Comparison of ENCODE assay signal across 2 cellular contexts in the genomic region with DNA sequence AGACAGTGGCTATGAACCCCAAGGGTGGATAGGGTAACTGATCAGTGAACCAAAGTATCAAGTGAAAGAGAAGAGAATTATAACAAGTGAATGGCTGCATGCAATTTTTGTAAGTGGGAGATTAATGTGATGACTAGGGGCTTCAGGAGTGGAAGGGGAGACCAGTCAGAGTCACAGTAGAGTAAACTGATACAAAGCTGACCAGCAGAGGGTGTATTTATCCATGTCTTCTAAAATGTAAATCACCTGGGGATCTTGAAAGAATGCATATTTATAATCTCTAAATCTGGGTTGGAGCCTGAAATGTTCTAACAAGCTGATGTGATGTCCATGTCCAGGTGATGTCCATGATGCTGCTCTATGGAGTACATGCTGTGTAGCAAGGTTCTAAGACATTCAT.
TF ChIP-seq lines count a peak whose summit lies in the region.

No MANE protein-coding gene starts in this region.

TF ChIP-seq in GM23338, 12 proteins besides CTCF, POLR2A, EP300 and RAD21 (continued from another document):
- no peak for TF ChIP-seq EZH2phosphoT487 (IDR thresholded peaks at IDR 0.05; ENCODE audit: unreplicated experiment)
- TF ChIP-seq, protein P1, sequence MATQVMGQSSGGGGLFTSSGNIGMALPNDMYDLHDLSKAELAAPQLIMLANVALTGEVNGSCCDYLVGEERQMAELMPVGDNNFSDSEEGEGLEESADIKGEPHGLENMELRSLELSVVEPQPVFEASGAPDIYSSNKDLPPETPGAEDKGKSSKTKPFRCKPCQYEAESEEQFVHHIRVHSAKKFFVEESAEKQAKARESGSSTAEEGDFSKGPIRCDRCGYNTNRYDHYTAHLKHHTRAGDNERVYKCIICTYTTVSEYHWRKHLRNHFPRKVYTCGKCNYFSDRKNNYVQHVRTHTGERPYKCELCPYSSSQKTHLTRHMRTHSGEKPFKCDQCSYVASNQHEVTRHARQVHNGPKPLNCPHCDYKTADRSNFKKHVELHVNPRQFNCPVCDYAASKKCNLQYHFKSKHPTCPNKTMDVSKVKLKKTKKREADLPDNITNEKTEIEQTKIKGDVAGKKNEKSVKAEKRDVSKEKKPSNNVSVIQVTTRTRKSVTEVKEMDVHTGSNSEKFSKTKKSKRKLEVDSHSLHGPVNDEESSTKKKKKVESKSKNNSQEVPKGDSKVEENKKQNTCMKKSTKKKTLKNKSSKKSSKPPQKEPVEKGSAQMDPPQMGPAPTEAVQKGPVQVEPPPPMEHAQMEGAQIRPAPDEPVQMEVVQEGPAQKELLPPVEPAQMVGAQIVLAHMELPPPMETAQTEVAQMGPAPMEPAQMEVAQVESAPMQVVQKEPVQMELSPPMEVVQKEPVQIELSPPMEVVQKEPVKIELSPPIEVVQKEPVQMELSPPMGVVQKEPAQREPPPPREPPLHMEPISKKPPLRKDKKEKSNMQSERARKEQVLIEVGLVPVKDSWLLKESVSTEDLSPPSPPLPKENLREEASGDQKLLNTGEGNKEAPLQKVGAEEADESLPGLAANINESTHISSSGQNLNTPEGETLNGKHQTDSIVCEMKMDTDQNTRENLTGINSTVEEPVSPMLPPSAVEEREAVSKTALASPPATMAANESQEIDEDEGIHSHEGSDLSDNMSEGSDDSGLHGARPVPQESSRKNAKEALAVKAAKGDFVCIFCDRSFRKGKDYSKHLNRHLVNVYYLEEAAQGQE (IDR thresholded peaks at IDR 0.05; ENCODE audit: unreplicated experiment), result no peak
- TF ChIP-seq STAT1 (IDR thresholded peaks at IDR 0.05; ENCODE audit: unreplicated experiment), result no peak
- no peak for TF ChIP-seq EZH2 (IDR thresholded peaks at IDR 0.05; ENCODE audit: low read depth, unreplicated experiment)
- no peak for TF ChIP-seq JUNB (IDR thresholded peaks at IDR 0.05; ENCODE audit: unreplicated experiment)
- no peak for TF ChIP-seq ZNF462 (CRISPR knock-in tag; IDR thresholded peaks at IDR 0.05)
- TF ChIP-seq NANOG (IDR thresholded peaks at IDR 0.05; ENCODE audit: borderline replicate concordance), result no peak

TF ChIP-seq in neural cell, 6 proteins besides CTCF, POLR2A, EP300 and RAD21 (continued from another document):
- TF ChIP-seq, protein P1 (IDR thresholded peaks at IDR 0.05; ENCODE audit: borderline replicate concordance), result no peak
- TF ChIP-seq EZH2 (IDR thresholded peaks at IDR 0.05; ENCODE audit: borderline replicate concordance, insufficient read depth, low read length, poor library complexity, severe bottlenecking), result no peak
